In genomic region chr9:99019523-99020331, GRCh38 we compare ENCODE assay signal across 11 cellular contexts.
DNase-seq lines count a peak whose midpoint lies in the region; ATAC-seq and TF ChIP-seq lines count a peak whose summit lies in the region.
"Had no signal": no experiment of that assay in that cellular context is flagged by ENCODE, and none has a peak within 500 bp of the region (broad histone marks: within the 10 kb centered on the region; RNA-seq: fewer than 3 reads in every experiment).

No MANE protein-coding gene starts in this region.

- H3K4me1 ChIP-seq in effector memory CD4-positive, alpha-beta T cell (ENCODE audit: control insufficient read depth, insufficient read depth, low read length, poor library complexity, severe bottlenecking): no peaks in the 10 kb centered on the region

- H3K4me3 Mint-ChIP-seq in neural crest cell: no peak overlapping the region
- H3K4me3 Mint-ChIP-seq: nephron progenitor cell had no signal

- H3K9me3 ChIP-seq in effector memory CD4-positive, alpha-beta T cell (ENCODE audit: control insufficient read depth, low read length): no peaks in the 10 kb centered on the region

- no peak overlapping the region for H3K4me3 ChIP-seq in effector memory CD4-positive, alpha-beta T cell (ENCODE audit: insufficient read depth, low read depth, low read length, poor library complexity, severe bottlenecking)

- peak; percentile 84 for DNase-seq in AG20443 (ENCODE audit: low spot score)
- peak; percentile 87 for DNase-seq in RPMI7951 (ENCODE audit: low read depth)
- no peak for DNase-seq in neural crest cell (ENCODE audit: low read depth, low spot score)
- no peak for DNase-seq in effector memory CD4-positive, alpha-beta T cell
- no peak for DNase-seq in GM10266 (ENCODE audit: extremely low spot score)
- DNase-seq in DMS79 treated with DMSO at 0.1 percent for 48 hours (lab: John Stamatoyannopoulos, UW): no peak
- DNase-seq: COR-L47, NCI-H446 treated with DMSO at 0.1 percent for 48 hours, nephron progenitor cell had no signal

- H3K27me3 ChIP-seq in effector memory CD4-positive, alpha-beta T cell (replicated peaks; ENCODE audit: control insufficient read depth, insufficient read depth, low read length, poor library complexity, severe bottlenecking): no peaks in the 10 kb centered on the region

- TF ChIP-seq CTCF in neural crest cell (conservative IDR thresholded peaks at IDR 0.05) (no peak), GM10266 (IDR thresholded peaks at IDR 0.05; ENCODE audit: control insufficient read depth, insufficient read depth, low read depth, missing control alignments) (no peak)

- H3K27ac Mint-ChIP-seq in neural crest cell (ENCODE audit: unreplicated experiment): peak overlapping the region; percentile 67
- H3K27ac Mint-ChIP-seq: nephron progenitor cell had no signal

- peaks cover 2% of the 10 kb centered on the region for H3K27me3 Mint-ChIP-seq in neural crest cell (ENCODE audit: low read depth)

- H3K27ac ChIP-seq in effector memory CD4-positive, alpha-beta T cell (ENCODE audit: insufficient read depth, low read length, poor library complexity, severe bottlenecking): no peak overlapping the region

- peaks cover 2% of the 10 kb centered on the region for H3K36me3 Mint-ChIP-seq in neural crest cell (ENCODE audit: low read depth)

- peaks cover 2% of the 10 kb centered on the region for H3K9me3 Mint-ChIP-seq in neural crest cell
- H3K9me3 Mint-ChIP-seq: nephron progenitor cell had no signal

- ATAC-seq in esophagus mucosa (peak; percentile 82), GM18909 (IDR thresholded peaks at IDR 0.05; ENCODE audit: poor library complexity, unreplicated experiment) (no peak)

- H3K36me3 ChIP-seq in effector memory CD4-positive, alpha-beta T cell (ENCODE audit: control insufficient read depth, insufficient read depth, low read length): no peaks in the 10 kb centered on the region

- no peaks in the 10 kb centered on the region for H3K4me1 Mint-ChIP-seq in neural crest cell

Comparison
In these comparisons a context has a peak if more than half of its experiments do, and no peak if none do; other contexts are left out.
1. DNase-seq: peak in AG20443 (single experiment) and RPMI7951 (single experiment); none in neural crest cell (single experiment), effector memory CD4-positive, alpha-beta T cell (0 of 3), GM10266 (single experiment) and DMS79 treated with DMSO at 0.1 percent for 48 hours (single experiment).